Comparison of ENCODE assay signal across 21 cellular contexts in genomic region chr16:3091551-3091950, GRCh38. TPM values are rescaled to one million over a fixed set of nuclear protein-coding genes. Genes with fewer than 3 reads are reported as not detected.
A peak's percentile ranks its signal among the peaks of the same experiment; 100 is the strongest.
DNase-seq lines count a peak whose midpoint lies in the region; ATAC-seq and TF ChIP-seq lines count a peak whose summit lies in the region.
"Had no signal": no experiment of that assay in that cellular context is flagged by ENCODE, and none has a peak within 500 bp of the region (broad histone marks: within the 10 kb centered on the region; RNA-seq: fewer than 3 reads in every experiment).

No MANE protein-coding gene starts in this region.

- no peaks in the 10 kb centered on the region for H3K36me3 Mint-ChIP-seq in activated CD4-positive, alpha-beta T cell treated with anti-CD3 and anti-CD28 coated beads for 36 hours (ENCODE audit: low read depth)
- H3K36me3 Mint-ChIP-seq in CD4-positive, CD25-positive, alpha-beta regulatory T cell = no peaks in the 10 kb centered on the region
- peaks cover 49% of the 10 kb centered on the region for H3K36me3 Mint-ChIP-seq in WTC11
- peaks cover 0 to 4% (median 0%) of the 10 kb centered on the region in 5 donors for H3K36me3 Mint-ChIP-seq in naive thymus-derived CD4-positive, alpha-beta T cell

- H3K27me3 ChIP-seq in CD4-positive, CD25-positive, alpha-beta regulatory T cell (ENCODE audit: control insufficient read depth, insufficient read depth, low read length) = no peaks in the 10 kb centered on the region
- H3K27me3 ChIP-seq in naive thymus-derived CD4-positive, alpha-beta T cell (ENCODE audit: control insufficient read depth in 2 of 2, insufficient read depth in 2 of 2, low read length in 2 of 2) = no peaks in the 10 kb centered on the region
- H3K27me3 ChIP-seq: MG63, Peyer's patch had no signal

- H3K27ac ChIP-seq in CD4-positive, CD25-positive, alpha-beta regulatory T cell (ENCODE audit: insufficient read depth, low read length, poor library complexity, severe bottlenecking) = no peak overlapping the region
- H3K27ac ChIP-seq in naive thymus-derived CD4-positive, alpha-beta T cell (ENCODE audit: low read depth, low read length) = no peak overlapping the region
- H3K27ac ChIP-seq: Peyer's patch had no signal

- H3K9me3 ChIP-seq in CD4-positive, CD25-positive, alpha-beta regulatory T cell (ENCODE audit: control insufficient read depth in 2 of 2, low read length in 2 of 2) = no peaks in the 10 kb centered on the region
- no peaks in the 10 kb centered on the region for H3K9me3 ChIP-seq in naive thymus-derived CD4-positive, alpha-beta T cell (ENCODE audit: control insufficient read depth in 2 of 3, low read length in 3 of 3)
- H3K9me3 ChIP-seq: MG63, Peyer's patch had no signal

- CTCF ChIA-PET in activated CD4-positive, alpha-beta T cell treated with anti-CD3 and anti-CD28 coated beads for 36 hours (lab: Charles Lee) = interaction anchor here (0.9 to 1.9 kb wide), 4 partner anchors 10 to 32 kb away, joined by 3 to 7 read pairs (median 4); no protein-coding TSS in a partner anchor
- CTCF ChIA-PET in WTC11 (lab: Charles Lee) = interaction anchor here (1.1 to 3.2 kb wide), 3 partner anchors 11 to 38 kb away, joined by 3 to 20 read pairs (median 19); no protein-coding TSS in a partner anchor
- CTCF ChIA-PET in naive thymus-derived CD4-positive, alpha-beta T cell (lab: Charles Lee) = interaction anchor here (0.8 to 2.7 kb wide), 3 partner anchors 10 to 71 kb away, joined by 3 to 12 read pairs (median 3); partner anchors contain the start of gene TNFRSF12A

- ATAC-seq in activated CD4-positive, alpha-beta T cell treated with anti-CD3 and anti-CD28 coated beads for 36 hours = no peak
- ATAC-seq in CD4-positive, CD25-positive, alpha-beta regulatory T cell (ENCODE audit: low read depth in 2 of 2) = no peak
- ATAC-seq in WTC11 = no peak
- no peak for ATAC-seq in naive thymus-derived CD4-positive, alpha-beta T cell
- ATAC-seq: Right ventricle myocardium inferior had no signal

- no peaks in the 10 kb centered on the region for H3K27me3 Mint-ChIP-seq in activated CD4-positive, alpha-beta T cell treated with anti-CD3 and anti-CD28 coated beads for 36 hours
- no peaks in the 10 kb centered on the region for H3K27me3 Mint-ChIP-seq in CD4-positive, CD25-positive, alpha-beta regulatory T cell
- H3K27me3 Mint-ChIP-seq in WTC11 (ENCODE audit: low read depth) = no peaks in the 10 kb centered on the region
- no peaks in the 10 kb centered on the region for H3K27me3 Mint-ChIP-seq in naive thymus-derived CD4-positive, alpha-beta T cell

- TF ChIP-seq CTCF in WTC11 (IDR thresholded peaks at IDR 0.05) (no peak), lower leg skin (IDR thresholded peaks at IDR 0.05) (no peak)

- intact Hi-C loops in activated CD4-positive, alpha-beta T cell treated with anti-CD3 and anti-CD28 coated beads for 36 hours (cut with DNase I, micrococcal nuclease) = no loop called here
- intact Hi-C loops in naive thymus-derived CD4-positive, alpha-beta T cell (cut with micrococcal nuclease) = no loop called here
- intact Hi-C loops in lower leg skin (cut with DNase I; ENCODE audit: low total_unique reads) = no loop called here

- TF ChIP-seq POLR2A in lower leg skin (IDR thresholded peaks at IDR 0.05) = no peak

- no peaks in the 10 kb centered on the region for H3K36me3 ChIP-seq in CD4-positive, CD25-positive, alpha-beta regulatory T cell (ENCODE audit: control insufficient read depth, insufficient read depth, low read length)
- no peaks in the 10 kb centered on the region for H3K36me3 ChIP-seq in naive thymus-derived CD4-positive, alpha-beta T cell (ENCODE audit: control insufficient read depth in 2 of 3, insufficient read depth in 3 of 3, low read length in 3 of 3)
- H3K36me3 ChIP-seq: MG63, Peyer's patch had no signal

- H3K9me3 Mint-ChIP-seq in activated CD4-positive, alpha-beta T cell treated with anti-CD3 and anti-CD28 coated beads for 36 hours (ENCODE audit: low read depth) = no peaks in the 10 kb centered on the region
- no peaks in the 10 kb centered on the region for H3K9me3 Mint-ChIP-seq in CD4-positive, CD25-positive, alpha-beta regulatory T cell
- no peaks in the 10 kb centered on the region for H3K9me3 Mint-ChIP-seq in WTC11
- no peaks in the 10 kb centered on the region for H3K9me3 Mint-ChIP-seq in naive thymus-derived CD4-positive, alpha-beta T cell

- H3K4me1 Mint-ChIP-seq in activated CD4-positive, alpha-beta T cell treated with anti-CD3 and anti-CD28 coated beads for 36 hours = peaks cover 47% of the 10 kb centered on the region
- peaks cover 11 to 60% (median 28%) of the 10 kb centered on the region in 4 donors for H3K4me1 Mint-ChIP-seq in CD4-positive, CD25-positive, alpha-beta regulatory T cell
- H3K4me1 Mint-ChIP-seq in WTC11 = peaks cover 46% of the 10 kb centered on the region
- peaks cover 22 to 61% (median 46%) of the 10 kb centered on the region in 7 donors for H3K4me1 Mint-ChIP-seq in naive thymus-derived CD4-positive, alpha-beta T cell

- H3K27ac Mint-ChIP-seq in activated CD4-positive, alpha-beta T cell treated with anti-CD3 and anti-CD28 coated beads for 36 hours = peak overlapping the region; percentile 59
- peak overlapping the region in 2 of 3 donors; percentile 9 to 44 for H3K27ac Mint-ChIP-seq in CD4-positive, CD25-positive, alpha-beta regulatory T cell
- H3K27ac Mint-ChIP-seq in WTC11 = 0 out of 2 replicates have a peak overlapping the region, but pooled peaks have one; percentile 57
- peak overlapping the region in 6 of 9 donors; percentile 19 to 83 (median 48) for H3K27ac Mint-ChIP-seq in naive thymus-derived CD4-positive, alpha-beta T cell

- no peak for DNase-seq in activated CD4-positive, alpha-beta T cell treated with anti-CD3 and anti-CD28 coated beads for 36 hours
- DNase-seq in activated CD4-positive, alpha-beta T cell treated with anti-CD3 and anti-CD28 coated beads, Interleukin-2, amount 50 U/mL, for 4 hours = no peak
- no peak for DNase-seq in CD4-positive, CD25-positive, alpha-beta regulatory T cell
- no peak for DNase-seq in WTC11 (ENCODE audit: low spot score)
- no peak for DNase-seq in naive thymus-derived CD4-positive, alpha-beta T cell
- DNase-seq in lower leg skin (ENCODE audit: low spot score in 2 of 2) = no peak
- DNase-seq in NOMO-1 treated with dmso at 0.1 percent for 144 hours (lab: John Stamatoyannopoulos, UW; ENCODE audit: unreplicated experiment) = no peak
- no peak for DNase-seq in inferior parietal cortex (ENCODE audit: extremely low spot score)
- DNase-seq: 8988T, C1 segment of cervical spinal cord, COR-L47, HCEC 1CT, Karpas-422, MG63, NCI-H1092, NCI-H2107, NCI-H2227 treated with DMSO at 0.1 percent for 48 hours, NCI-H524, Peyer's patch had no signal

- H3K4me1 ChIP-seq in CD4-positive, CD25-positive, alpha-beta regulatory T cell (ENCODE audit: control insufficient read depth, insufficient read depth, low read length, poor library complexity, severe bottlenecking) = peaks cover 42% of the 10 kb centered on the region
- peaks cover 32 to 46% of the 10 kb centered on the region in 2 donors for H3K4me1 ChIP-seq in naive thymus-derived CD4-positive, alpha-beta T cell (ENCODE audit: control insufficient read depth in 2 of 2, insufficient read depth in 2 of 2, low read length in 2 of 2)

- H3K4me3 ChIP-seq in CD4-positive, CD25-positive, alpha-beta regulatory T cell (ENCODE audit: low read depth, low read length) = no peak overlapping the region
- H3K4me3 ChIP-seq in naive thymus-derived CD4-positive, alpha-beta T cell (ENCODE audit: low read length) = no peak overlapping the region
- H3K4me3 ChIP-seq in lower leg skin (ENCODE audit: low read depth, poor library complexity, severe bottlenecking) = no peak overlapping the region
- H3K4me3 ChIP-seq: MG63, Peyer's patch had no signal

- H3K4me3 Mint-ChIP-seq in activated CD4-positive, alpha-beta T cell treated with anti-CD3 and anti-CD28 coated beads for 36 hours = no peak overlapping the region
- H3K4me3 Mint-ChIP-seq in CD4-positive, CD25-positive, alpha-beta regulatory T cell = peak overlapping the region in 1 of 4 donors; percentile 15
- H3K4me3 Mint-ChIP-seq in WTC11 = no peak overlapping the region
- peak overlapping the region in 1 of 10 donors; percentile 8 for H3K4me3 Mint-ChIP-seq in naive thymus-derived CD4-positive, alpha-beta T cell

- WGBS in lower leg skin, 2 donors = 85 to 90% methylated on average over 5 to 8 of the region's 8 CpGs

- POLR2A ChIA-PET in activated CD4-positive, alpha-beta T cell treated with anti-CD3 and anti-CD28 coated beads for 36 hours (lab: Charles Lee) = no interaction called here
- POLR2A ChIA-PET in WTC11 (lab: Charles Lee) = no interaction called here
- POLR2A ChIA-PET in naive thymus-derived CD4-positive, alpha-beta T cell (lab: Charles Lee) = interaction anchor here (1.0 to 2.4 kb wide), 5 partner anchors 11 to 26 kb away, joined by 3 to 15 read pairs (median 4); partner anchors contain the start of gene IL32

RNA-seq across cellular contexts. Expression of gene ZSCAN10, which starts 7.5 kb away (rescaled TPM):
- under 1 TPM; 0.11 to 0.30 TPM for total RNA-seq in activated CD4-positive, alpha-beta T cell treated with anti-CD3 and anti-CD28 coated beads for 36 hours
- 0.81 TPM for total RNA-seq in CD4-positive, CD25-positive, alpha-beta regulatory T cell
- polyA plus RNA-seq in CD4-positive, CD25-positive, alpha-beta regulatory T cell = not detected
- 263 to 286 TPM (median 271 TPM) in 3 replicates for total RNA-seq in WTC11 (2021)
- total RNA-seq in naive thymus-derived CD4-positive, alpha-beta T cell = under 1 TPM in 3 of 5 experiments, not detected in 2; 0.22 to 0.61 (median 0.29) TPM
- polyA plus RNA-seq in naive thymus-derived CD4-positive, alpha-beta T cell = under 1 TPM in 1 of 2 donors, not detected in 1; 0.35 TPM
- not detected for total RNA-seq in lower leg skin
- total RNA-seq: HT-29, Peyer's patch, Right ventricle myocardium inferior had no signal

RNA-seq across cellular contexts. Expression of gene ZNF205, which starts 20.8 kb away (rescaled TPM):
- under 1 TPM; 0.21 to 0.32 TPM for total RNA-seq in activated CD4-positive, alpha-beta T cell treated with anti-CD3 and anti-CD28 coated beads for 36 hours
- total RNA-seq in CD4-positive, CD25-positive, alpha-beta regulatory T cell = not detected
- not detected for polyA plus RNA-seq in CD4-positive, CD25-positive, alpha-beta regulatory T cell
- total RNA-seq in WTC11 (2021) (17.7 to 22.7 TPM (median 21.3 TPM) in 3 replicates), lower leg skin (10 to 100 TPM; 15.1 to 25.3 (median 18.5) TPM)
- under 1 TPM in 1 of 5 experiments, not detected in 4; 0.29 TPM for total RNA-seq in naive thymus-derived CD4-positive, alpha-beta T cell
- under 1 TPM in 1 of 2 donors, not detected in 1; 0.09 TPM for polyA plus RNA-seq in naive thymus-derived CD4-positive, alpha-beta T cell

RNA-seq across cellular contexts. Expression of gene IL32, which starts 26.1 kb away (rescaled TPM):
- 1,000 to 10,000 TPM; 1,864 to 2,360 TPM for total RNA-seq in activated CD4-positive, alpha-beta T cell treated with anti-CD3 and anti-CD28 coated beads for 36 hours
- total RNA-seq in CD4-positive, CD25-positive, alpha-beta regulatory T cell = 1,611 TPM
- polyA plus RNA-seq in CD4-positive, CD25-positive, alpha-beta regulatory T cell = 1,000 to 10,000 TPM; 3,219 to 6,021 (median 4,004) TPM
- total RNA-seq in WTC11 (2021) (3.5 to 4.7 TPM (median 3.6 TPM) in 3 replicates), lower leg skin (1 to 10 TPM in 3 of 4 donors, under 1 TPM in 1; 0.80 to 7.2 (median 5.1) TPM)
- 1,000 to 10,000 TPM in 1 of 5 experiments, 100 to 1,000 TPM in 4; 351 to 3,697 (median 587) TPM for total RNA-seq in naive thymus-derived CD4-positive, alpha-beta T cell
- polyA plus RNA-seq in naive thymus-derived CD4-positive, alpha-beta T cell = 1,000 to 10,000 TPM; 1,418 to 1,605 TPM

RNA-seq across cellular contexts. Expression of gene ZNF213, which starts 43.3 kb away (rescaled TPM):
- total RNA-seq in activated CD4-positive, alpha-beta T cell treated with anti-CD3 and anti-CD28 coated beads for 36 hours = 1 to 10 TPM; 7.6 to 8.3 TPM
- total RNA-seq in CD4-positive, CD25-positive, alpha-beta regulatory T cell = 3.8 TPM
- polyA plus RNA-seq in CD4-positive, CD25-positive, alpha-beta regulatory T cell = 1 to 10 TPM; 1.9 to 2.3 (median 2.1) TPM
- total RNA-seq in WTC11 (2021) = 8.9 to 11.6 TPM (median 10.3 TPM) in 3 replicates
- 10 to 100 TPM in 3 of 5 experiments, 1 to 10 TPM in 2; 3.8 to 14.0 (median 11.8) TPM for total RNA-seq in naive thymus-derived CD4-positive, alpha-beta T cell
- polyA plus RNA-seq in naive thymus-derived CD4-positive, alpha-beta T cell = 1 to 10 TPM; 1.7 to 3.4 TPM
- 10 to 100 TPM; 10.7 to 18.0 (median 14.6) TPM for total RNA-seq in lower leg skin

RNA-seq across cellular contexts. Expression of gene MMP25, which starts 45.2 kb away (rescaled TPM):
- total RNA-seq in activated CD4-positive, alpha-beta T cell treated with anti-CD3 and anti-CD28 coated beads for 36 hours = under 1 TPM; 0.55 to 0.91 TPM
- 1.6 TPM for total RNA-seq in CD4-positive, CD25-positive, alpha-beta regulatory T cell
- 1 to 10 TPM in 1 of 4 donors, under 1 TPM in 2, not detected in 1; 0.16 to 1.0 (median 0.29) TPM for polyA plus RNA-seq in CD4-positive, CD25-positive, alpha-beta regulatory T cell
- total RNA-seq in WTC11 (2021) (41.2 to 49.0 TPM (median 43.3 TPM) in 3 replicates), lower leg skin (under 1 TPM in 3 of 4 donors, not detected in 1; 0.30 to 0.81 (median 0.49) TPM)
- total RNA-seq in naive thymus-derived CD4-positive, alpha-beta T cell = 10 to 100 TPM in 2 of 5 experiments, 1 to 10 TPM in 1, under 1 TPM in 2; 0.73 to 64.4 (median 3.7) TPM
- under 1 TPM; 0.64 to 0.93 TPM for polyA plus RNA-seq in naive thymus-derived CD4-positive, alpha-beta T cell
- total RNA-seq: HT-29 had no signal

Comparison
In these comparisons a context has a peak if more than half of its experiments do, and no peak if none do; other contexts are left out.
1. RNA of gene ZSCAN10, which starts 7.5 kb away (total RNA-seq): 263 to 286 TPM in WTC11; 0.81 TPM in CD4-positive, CD25-positive, alpha-beta regulatory T cell (single experiment), 0.11 to 0.30 TPM in activated CD4-positive, alpha-beta T cell treated with anti-CD3 and anti-CD28 coated beads for 36 hours, 0.22 to 0.61 TPM in naive thymus-derived CD4-positive, alpha-beta T cell and not detected in lower leg skin; every median in the first group is over 100 times any median in the second.
2. RNA of gene ZNF205, which starts 20.8 kb away (total RNA-seq): 17.7 to 22.7 TPM in WTC11 and 15.1 to 25.3 TPM in lower leg skin; 0.21 to 0.32 TPM in activated CD4-positive, alpha-beta T cell treated with anti-CD3 and anti-CD28 coated beads for 36 hours, not detected in CD4-positive, CD25-positive, alpha-beta regulatory T cell (single experiment) and 0.29 TPM in naive thymus-derived CD4-positive, alpha-beta T cell; every median in the first group is over 10 times any median in the second.
3. RNA of gene IL32, which starts 26.1 kb away (total RNA-seq): 1,864 to 2,360 TPM in activated CD4-positive, alpha-beta T cell treated with anti-CD3 and anti-CD28 coated beads for 36 hours, 1,611 TPM in CD4-positive, CD25-positive, alpha-beta regulatory T cell (single experiment) and 351 to 3,697 TPM in naive thymus-derived CD4-positive, alpha-beta T cell; 0.80 to 7.2 TPM in lower leg skin and 3.5 to 4.7 TPM in WTC11; every median in the first group is over 10 times any median in the second.
4. Peak in every context shown above with its lines, with median percentiles within 50 percentile points of each other: H3K27ac Mint-ChIP-seq.